In the genomic region with DNA sequence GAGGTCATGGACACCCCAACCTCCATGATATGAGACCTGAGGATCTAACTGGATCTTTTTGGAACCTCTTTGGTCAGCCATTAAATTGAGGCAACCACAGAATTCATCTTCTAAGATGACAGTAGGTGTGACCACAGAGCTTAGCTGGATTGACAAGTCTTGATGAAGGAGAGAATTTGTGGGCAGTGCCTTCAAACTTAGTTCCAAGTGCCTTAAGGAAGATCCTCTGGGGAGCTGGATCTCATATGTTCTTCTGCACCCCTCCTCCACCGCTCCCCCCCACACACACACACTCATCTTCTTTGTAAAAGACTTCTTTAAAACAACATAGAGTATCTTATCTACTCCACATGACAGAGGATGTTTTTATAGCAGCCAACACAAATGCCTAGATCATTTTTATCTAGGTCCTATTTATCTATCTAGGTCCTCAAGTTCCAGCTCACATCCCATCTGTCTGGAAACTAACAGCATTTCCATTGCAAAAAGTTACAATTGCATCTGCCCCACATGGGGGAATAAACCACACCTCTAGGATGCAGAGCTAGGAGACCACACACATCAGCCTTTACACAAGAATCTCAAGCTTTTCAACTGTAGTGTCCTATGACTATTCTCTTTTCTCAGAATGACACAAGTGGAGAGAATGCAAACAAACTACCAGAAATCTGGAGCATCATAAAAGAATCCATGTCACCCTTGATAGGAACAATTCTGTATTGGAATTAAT, we compare ENCODE assay signal across 9 cellular contexts. TPM values are rescaled to one million over a fixed set of nuclear protein-coding genes. Genes with fewer than 3 reads are reported as not detected.
DNase-seq lines count a peak whose midpoint lies in the region; ATAC-seq, FAIRE-seq and TF ChIP-seq lines count a peak whose summit lies in the region.
"Had no signal": no experiment of that assay in that cellular context is flagged by ENCODE, and none has a peak within 500 bp of the region (broad histone marks: within the 10 kb centered on the region; RNA-seq: fewer than 3 reads in every experiment).

No MANE protein-coding gene starts in this region.

- no peak overlapping the region for H2BK120ac ChIP-seq in mesendoderm (ENCODE audit: low read depth, low read length)

- no peak overlapping the region for H3K56ac ChIP-seq in mesendoderm (ENCODE audit: low read length)

- H3K23ac ChIP-seq in mesendoderm (ENCODE audit: low read length): no peak overlapping the region

- no peak overlapping the region for H4K5ac ChIP-seq in mesendoderm (ENCODE audit: low read length)

- FAIRE-seq in H54 (lab: Jason Lieb, UNC): no peak

- no peak overlapping the region for H4K8ac ChIP-seq in mesendoderm (ENCODE audit: low read depth, low read length)

- peak overlapping the region; percentile 48 for H3K4ac ChIP-seq in mesendoderm (ENCODE audit: low read depth, low read length)

- H3K4me2 ChIP-seq in mesendoderm (ENCODE audit: low read length): no peak overlapping the region

- H3K27ac ChIP-seq in SK-N-MC (peak overlapping the region; percentile 47), mesendoderm (ENCODE audit: low read depth, low read length) (peak overlapping the region; percentile 23)

- H3K4me3 ChIP-seq in SK-N-MC (no peak overlapping the region), mesendoderm (ENCODE audit: low read length) (no peak overlapping the region)

- H2AK5ac ChIP-seq in mesendoderm (ENCODE audit: low read length): no peak overlapping the region

- no peak overlapping the region for H2BK15ac ChIP-seq in mesendoderm (replicated peaks; ENCODE audit: low read depth)

- H3K9me3 ChIP-seq in SK-N-MC (ENCODE audit: low read depth, low read length): no peaks in the 10 kb centered on the region

- H3K18ac ChIP-seq in mesendoderm (ENCODE audit: low read length): no peak overlapping the region

- peaks cover 17% of the 10 kb centered on the region for H3K4me1 ChIP-seq in mesendoderm (ENCODE audit: control insufficient read depth, low read depth, low read length)

- H3K79me2 ChIP-seq in mesendoderm (ENCODE audit: control insufficient read depth, insufficient read depth, low read length): peaks cover 20% of the 10 kb centered on the region

- H3K9ac ChIP-seq in SK-N-MC (ENCODE audit: insufficient read length) (no peak overlapping the region), mesendoderm (ENCODE audit: low read length) (no peak overlapping the region)

- peaks cover 16% of the 10 kb centered on the region for H3K79me1 ChIP-seq in mesendoderm (ENCODE audit: low read length)

- DNase-seq in HCEC 1CT (peak; percentile 83), SK-N-MC (ENCODE audit: low read depth, low spot score) (no peak), mesendoderm (no peak), epidermal melanocyte (ENCODE audit: insufficient read length, low spot score) (no peak), SK-N-DZ (ENCODE audit: low spot score) (no peak), H54 (ENCODE audit: insufficient read length, low spot score) (no peak), pons (ENCODE audit: low spot score) (no peak)
- DNase-seq: left colon had no signal

- H2BK5ac ChIP-seq in mesendoderm (ENCODE audit: low read length): no peak overlapping the region

- no CpG with 5 or more reads among the region's 1 CpG for WGBS in mesendoderm (ENCODE audit: extremely low coverage, insufficient coverage, low lambda C conversion rate)

- H3K36me3 ChIP-seq in SK-N-MC (ENCODE audit: insufficient read depth, low read length) (no peaks in the 10 kb centered on the region), mesendoderm (ENCODE audit: control insufficient read depth, insufficient read depth, low read length) (no peaks in the 10 kb centered on the region)

- TF ChIP-seq POLR2A in H54 (IDR thresholded peaks at IDR 0.05; ENCODE audit: low read depth, low read length): no peak

- ATAC-seq in GM18508 (IDR thresholded peaks at IDR 0.05; ENCODE audit: insufficient read depth, unreplicated experiment): peak; percentile 53
- ATAC-seq: left colon had no signal

- no peaks in the 10 kb centered on the region for H3K27me3 ChIP-seq in mesendoderm (ENCODE audit: insufficient read depth, low read length, poor library complexity)

RNA-seq across cellular contexts. Expression of a gene that starts 37.4 kb away (rescaled TPM):
- 25.5 TPM for polyA plus RNA-seq in mesendoderm (2013, experiment 1 of 2)
- polyA plus RNA-seq in mesendoderm (2013, experiment 2 of 2): 25.1 TPM
- 0.06 and 0.21 TPM in 2 replicates for polyA plus RNA-seq in SK-N-DZ (2014; cell fraction: cytosol; rRNA removed)
- polyA plus RNA-seq in SK-N-DZ (2014; cell fraction: nucleus; rRNA removed): 0.34 TPM in 1 of 2 replicates, not detected in the other
